ENCODE assay signal across 14 cellular contexts in the genomic region with DNA sequence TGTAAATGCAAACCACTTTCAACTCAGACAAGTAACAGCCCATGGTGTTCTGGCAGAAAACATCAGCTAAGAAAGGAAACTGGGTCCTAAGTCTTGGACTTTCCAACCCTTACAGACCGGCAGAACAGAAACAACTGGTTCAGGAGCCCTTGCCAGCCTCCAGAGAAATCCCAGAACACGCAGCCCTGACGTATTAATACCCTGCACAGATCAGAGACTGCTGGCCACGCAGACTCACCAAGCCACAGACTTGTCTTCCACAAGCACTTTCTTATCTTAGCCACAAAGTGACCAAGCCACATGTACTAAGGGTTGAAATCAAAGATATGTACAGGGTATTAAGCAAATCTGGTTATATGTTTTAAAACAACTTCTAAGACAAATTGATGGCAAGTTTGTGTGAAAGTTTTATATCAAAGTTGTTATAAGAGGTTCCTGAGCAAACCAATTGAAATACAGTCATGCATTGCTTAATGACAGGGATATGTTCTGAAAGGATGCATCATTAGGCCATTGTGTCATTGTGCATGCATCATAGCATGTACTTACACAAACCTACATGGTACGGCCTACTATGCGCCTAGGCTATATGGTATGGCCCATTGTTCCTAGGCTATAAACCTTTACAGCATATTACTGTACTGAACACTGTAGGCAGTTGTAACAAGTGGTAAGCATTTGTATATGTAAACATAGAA. TPM values are rescaled to one million over a fixed set of nuclear protein-coding genes. Genes with fewer than 3 reads are reported as not detected.
DNase-seq lines count a peak whose midpoint lies in the region; ATAC-seq and TF ChIP-seq lines count a peak whose summit lies in the region.
"Had no signal": no experiment of that assay in that cellular context is flagged by ENCODE, and none has a peak within 500 bp of the region (broad histone marks: within the 10 kb centered on the region; RNA-seq: fewer than 3 reads in every experiment).

No MANE protein-coding gene starts in this region.

- peak; percentile 25 to 36 for ATAC-seq in activated T-cell treated with anti-CD3 and anti-CD28 coated beads, Interleukin-2, amount 50 U/mL, for 72 hours (replicated peaks in 1 of 2)
- no peak for ATAC-seq in HG03025 (IDR thresholded peaks at IDR 0.05; ENCODE audit: low FRiP score, unreplicated experiment)
- no peak for ATAC-seq in GM18505 (IDR thresholded peaks at IDR 0.05; ENCODE audit: unreplicated experiment)

- DNase-seq in activated T-cell treated with anti-CD3 and anti-CD28 coated beads, Interleukin-2, amount 50 U/mL, for 72 hours, result peak in 1 of 2 donors; percentile 35
- DNase-seq in activated T-cell treated with anti-CD3 and anti-CD28 coated beads for 4 hours, result no peak
- peak; percentile 23 for DNase-seq in astrocyte of the spinal cord (ENCODE audit: low read depth, low spot score)
- DNase-seq in myocyte (ENCODE audit: low read depth), result peak; percentile 71
- DNase-seq in vagina (ENCODE audit: extremely low spot score in 2 of 2), result no peak
- DNase-seq in DMS 273 treated with DMSO at 0.1 percent for 48 hours (lab: John Stamatoyannopoulos, UW), result no peak
- DNase-seq: central memory CD4-positive, alpha-beta T cell; DMS79; kidney; naive B cell had no signal

- H3K4me1 ChIP-seq in vagina, result peaks cover 32% of the 10 kb centered on the region

- H3K27me3 Mint-ChIP-seq in activated T-cell treated with anti-CD3 and anti-CD28 coated beads, Interleukin-2, amount 50 U/mL, for 72 hours (ENCODE audit: low read depth), result no peaks in the 10 kb centered on the region
- H3K27me3 Mint-ChIP-seq: naive B cell had no signal

- H3K9me3 ChIP-seq in vagina, result no peaks in the 10 kb centered on the region
- H3K9me3 ChIP-seq: esophagus muscularis mucosa, SJCRH30 had no signal

- no peak for TF ChIP-seq CTCF in astrocyte of the spinal cord (IDR thresholded peaks at IDR 0.05; ENCODE audit: low read depth, low read length)
- no peak for TF ChIP-seq CTCF in vagina (IDR thresholded peaks at IDR 0.05)

- peaks cover 59% of the 10 kb centered on the region for H3K4me1 Mint-ChIP-seq in activated T-cell treated with anti-CD3 and anti-CD28 coated beads, Interleukin-2, amount 50 U/mL, for 72 hours (ENCODE audit: low read depth)

- H3K27me3 ChIP-seq in vagina, result no peaks in the 10 kb centered on the region
- H3K27me3 ChIP-seq: esophagus muscularis mucosa, SJCRH30 had no signal

- H3K36me3 Mint-ChIP-seq in activated T-cell treated with anti-CD3 and anti-CD28 coated beads, Interleukin-2, amount 50 U/mL, for 72 hours (ENCODE audit: insufficient read depth in 2 of 2), result peaks cover 0 to 2% of the 10 kb centered on the region in 2 donors

- peak overlapping the region; percentile 33 to 51 for H3K4me3 Mint-ChIP-seq in activated T-cell treated with anti-CD3 and anti-CD28 coated beads, Interleukin-2, amount 50 U/mL, for 72 hours

- H3K4me3 ChIP-seq in astrocyte of the spinal cord (ENCODE audit: low read depth, low read length) (no peak overlapping the region), vagina (no peak overlapping the region)
- H3K4me3 ChIP-seq: esophagus muscularis mucosa, SJCRH30 had no signal

- TF ChIP-seq POLR2A in vagina (IDR thresholded peaks at IDR 0.05) (no peak), GM18505 (IDR thresholded peaks at IDR 0.05; ENCODE audit: borderline replicate concordance, extremely low read depth, insufficient read depth, insufficient read length) (no peak)

- intact Hi-C loops in vagina (cut with DNase I), result loop anchor here (10.0 kb wide), 1 partner anchor 176 kb away; no protein-coding TSS in a partner anchor

- H3K36me3 ChIP-seq in vagina, result no peaks in the 10 kb centered on the region
- H3K36me3 ChIP-seq: SJCRH30 had no signal

- H3K27ac Mint-ChIP-seq in activated T-cell treated with anti-CD3 and anti-CD28 coated beads, Interleukin-2, amount 50 U/mL, for 72 hours, result peak overlapping the region; percentile 89

- peak overlapping the region; percentile 48 for H3K27ac ChIP-seq in vagina

- no peaks in the 10 kb centered on the region for H3K9me3 Mint-ChIP-seq in activated T-cell treated with anti-CD3 and anti-CD28 coated beads, Interleukin-2, amount 50 U/mL, for 72 hours
- H3K9me3 Mint-ChIP-seq: naive B cell had no signal

- in situ Hi-C loops in astrocyte of the spinal cord (cut with HindIII; ENCODE audit: low sequenced_read_pairs), result no loop called here

RNA-seq across cellular contexts. Expression of gene BTD, which starts 36.8 kb away (rescaled TPM):
- total RNA-seq in activated T-cell treated with anti-CD3 and anti-CD28 coated beads, Interleukin-2, amount 50 U/mL, for 72 hours, result 10 to 100 TPM in 1 of 2 donors, 1 to 10 TPM in 1; 5.9 to 11.0 TPM
- 22.9 and 26.7 TPM in 2 replicates for total RNA-seq in myocyte
- 20.9 TPM for polyA plus RNA-seq in myocyte (2012)
- total RNA-seq in vagina, result 10.6 TPM

RNA-seq across cellular contexts. Expression of gene HACL1, which starts 37.0 kb away (rescaled TPM):
- total RNA-seq in activated T-cell treated with anti-CD3 and anti-CD28 coated beads, Interleukin-2, amount 50 U/mL, for 72 hours, result 10 to 100 TPM; 25.2 to 25.9 TPM
- 11.2 and 11.7 TPM in 2 replicates for total RNA-seq in myocyte
- 10.2 TPM for polyA plus RNA-seq in myocyte (2012)
- total RNA-seq in vagina, result 8.1 TPM

Comparison
In these comparisons a context has a peak if more than half of its experiments do, and no peak if none do; other contexts are left out.
1. ATAC-seq: peak in activated T-cell treated with anti-CD3 and anti-CD28 coated beads, Interleukin-2, amount 50 U/mL, for 72 hours (2 of 2); none in HG03025 (single experiment) and GM18505 (single experiment).
2. DNase-seq: peak in astrocyte of the spinal cord (single experiment) and myocyte (single experiment); none in activated T-cell treated with anti-CD3 and anti-CD28 coated beads for 4 hours (single experiment), vagina (0 of 2) and DMS 273 treated with DMSO at 0.1 percent for 48 hours (single experiment).